ENCODE assay signal across 2 cellular contexts in the genomic region with DNA sequence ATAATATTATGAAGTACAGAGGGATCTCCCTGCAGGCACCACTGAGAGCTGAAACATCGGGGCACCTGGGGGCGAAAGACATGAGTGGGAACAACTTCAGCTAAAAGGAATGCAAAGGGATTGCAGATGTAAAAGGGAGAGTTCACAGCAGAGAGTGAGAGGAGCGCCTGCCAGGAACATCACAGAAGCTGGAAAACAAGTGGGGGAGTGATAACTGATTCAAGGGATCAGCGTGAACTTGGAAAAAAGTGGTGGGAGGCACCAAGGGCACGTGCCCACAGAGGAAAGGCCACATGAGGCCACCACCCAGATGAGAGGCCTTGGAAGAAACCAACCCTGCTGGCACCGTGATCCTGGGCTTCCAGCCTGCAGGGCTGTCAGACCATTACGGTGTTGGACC. TPM values are rescaled to one million over a fixed set of nuclear protein-coding genes. Genes with fewer than 3 reads are reported as not detected.
"Had no signal": no experiment of that assay in that cellular context is flagged by ENCODE, and none has a peak within 500 bp of the region (broad histone marks: within the 10 kb centered on the region; RNA-seq: fewer than 3 reads in every experiment).

No MANE protein-coding gene starts in this region.

RNA-seq across cellular contexts. Expression of a gene that starts 15.0 kb away (rescaled TPM):
- total RNA-seq: OCI-LY7 had no signal

RNA-seq across cellular contexts. Expression of a gene that starts 31.8 kb away (rescaled TPM):
- total RNA-seq: OCI-LY7, SJSA1 had no signal
